In genomic region chr5:133246376-133247144, GRCh38 we compare ENCODE assay signal across 24 cellular contexts.
DNase-seq lines count a peak whose midpoint lies in the region; ATAC-seq and TF ChIP-seq lines count a peak whose summit lies in the region.
"Had no signal": no experiment of that assay in that cellular context is flagged by ENCODE, and none has a peak within 500 bp of the region (broad histone marks: within the 10 kb centered on the region; RNA-seq: fewer than 3 reads in every experiment).

No MANE protein-coding gene starts in this region.

- RAD21 ChIA-PET in HCT116 (lab: Charles Lee; ENCODE audit: low non-redundant PET in 1 of 2, low total read pairs in 2 of 2, uncharacterized antibody in 2 of 2, unreplicated experiment in 2 of 2), result interaction anchor here in 1 of 2 experiments (1.2 to 1.6 kb wide), 2 partner anchors 127 to 135 kb away, joined by 3 read pairs; no protein-coding TSS in a partner anchor

- peak overlapping the region; percentile 82 for H3K27ac ChIP-seq in HCT116 (ENCODE audit: low read depth, low read length)
- H3K27ac ChIP-seq in RWPE2 (ENCODE audit: poor library complexity, severe bottlenecking), result peak overlapping the region; percentile 67
- H3K27ac ChIP-seq in brain microvascular endothelial cell, result peak overlapping the region; percentile 34
- H3K27ac ChIP-seq: heart left ventricle, HL-60, parathyroid adenoma, upper lobe of right lung had no signal

- BruUV-seq in HCT116 (replicated peaks; lab: Mats Ljungman, UMichigan), result no TSS peak

- H3K9ac ChIP-seq in HCT116 (ENCODE audit: low read length), result peak overlapping the region; percentile 59
- H3K9ac ChIP-seq: parathyroid adenoma had no signal

- ATAC-seq in HCT116, result peak; percentile 26
- no peak for ATAC-seq in RWPE2 (ENCODE audit: low read depth)
- no peak for ATAC-seq in GM21737 (IDR thresholded peaks at IDR 0.05; ENCODE audit: unreplicated experiment)
- ATAC-seq in HG03159 (IDR thresholded peaks at IDR 0.05; ENCODE audit: unreplicated experiment), result no peak
- no peak for ATAC-seq in HG02852 (IDR thresholded peaks at IDR 0.05; ENCODE audit: unreplicated experiment)
- ATAC-seq: heart left ventricle, T-cell, upper lobe of right lung had no signal

- POLR2A ChIA-PET in HCT116 (lab: Charles Lee), result interaction anchor here (1.3 to 1.5 kb wide), 2 partner anchors 26 to 117 kb away, joined by 3 read pairs; no protein-coding TSS in a partner anchor

- no peak overlapping the region for H3K27ac Mint-ChIP-seq in HFFc6
- H3K27ac Mint-ChIP-seq: activated CD4-positive, alpha-beta memory T cell treated with anti-CD3 and anti-CD28 coated beads, Interleukin-2, amount 10 ng/mL, durations not matched to agents 7 days and 5 days; activated naive CD4-positive, alpha-beta T cell treated with anti-CD3 and anti-CD28 coated beads, Interleukin-2, amount 50 U/mL, for 24 hours; T-cell had no signal

- peak overlapping the region; percentile 81 for H2AFZ ChIP-seq in HCT116 (ENCODE audit: low read depth, low read length, poor library complexity, severe bottlenecking)
- H2AFZ ChIP-seq: parathyroid adenoma had no signal

- H3K9me2 ChIP-seq in HCT116 (ENCODE audit: insufficient read depth), result no peaks in the 10 kb centered on the region

- H3K27me3 ChIP-seq in HCT116 (ENCODE audit: insufficient read depth, low read length), result no peaks in the 10 kb centered on the region
- H3K27me3 ChIP-seq in RWPE2 (ENCODE audit: insufficient read depth, poor library complexity, severe bottlenecking), result no peaks in the 10 kb centered on the region
- no peaks in the 10 kb centered on the region for H3K27me3 ChIP-seq in brain microvascular endothelial cell (replicated peaks)
- H3K27me3 ChIP-seq: heart left ventricle, upper lobe of right lung had no signal

- no peak for DNase-seq in HCT116 (ENCODE audit: low read depth, low spot score)
- no peak for DNase-seq in RWPE2 (ENCODE audit: low spot score)
- peak; percentile 29 for DNase-seq in brain microvascular endothelial cell
- no peak for DNase-seq in HFFc6
- DNase-seq: activated CD4-positive, alpha-beta memory T cell treated with anti-CD3 and anti-CD28 coated beads, Interleukin-2, amount 10 ng/mL, durations not matched to agents 7 days and 5 days; activated CD4-positive, CD25-positive, alpha-beta regulatory T cell treated with anti-CD3 and anti-CD28 coated beads, Interleukin-2, amount 50 U/mL, for 72 hours; CD4-positive, alpha-beta memory T cell; cortex of kidney; foreskin fibroblast; HCEC 1CT; NCI-H1694 treated with DMSO at 0.1 percent for 48 hours; OCI-M1; substantia nigra; T-cell; upper lobe of right lung had no signal

- H3K4me3 ChIP-seq in HCT116 (replicated peaks in 1 of 2; ENCODE audit: low read depth in 1 of 2, low read length in 2 of 2), result peak overlapping the region; percentile 23 to 51
- H3K4me3 ChIP-seq in RWPE2 (ENCODE audit: severe bottlenecking), result no peak overlapping the region
- H3K4me3 ChIP-seq in brain microvascular endothelial cell (ENCODE audit: low read depth, low read length), result no peak overlapping the region
- H3K4me3 ChIP-seq: heart left ventricle, upper lobe of right lung had no signal

- CTCF ChIA-PET in HCT116 (lab: Charles Lee), result interaction anchor here (3.7 kb wide), 1 partner anchor 135 kb away, joined by 36 read pairs; no protein-coding TSS in a partner anchor

- TF ChIP-seq CTCF in HCT116 (IDR thresholded peaks at IDR 0.05 in 2 of 3, conservative IDR thresholded peaks at IDR 0.05 in 1 of 3; ENCODE audit: borderline replicate concordance in 1 of 3, insufficient read depth in 1 of 3, low read depth in 2 of 3, low read length in 2 of 3) (no peak), RWPE2 (IDR thresholded peaks at IDR 0.05; ENCODE audit: poor library complexity, severe bottlenecking) (no peak), brain microvascular endothelial cell (IDR thresholded peaks at IDR 0.05; ENCODE audit: low read depth, low read length, missing control alignments) (no peak), HFFc6 (IDR thresholded peaks at IDR 0.05) (no peak)

- H3K9me3 ChIP-seq in HCT116 (ENCODE audit: control insufficient read depth in 1 of 2, insufficient read depth in 1 of 2, low read depth in 1 of 2, low read length in 2 of 2), result no peaks in the 10 kb centered on the region
- no peaks in the 10 kb centered on the region for H3K9me3 ChIP-seq in RWPE2 (ENCODE audit: severe bottlenecking)
- H3K9me3 ChIP-seq: heart left ventricle, upper lobe of right lung had no signal

- H3K36me3 Mint-ChIP-seq in HFFc6 (ENCODE audit: low read depth), result no peaks in the 10 kb centered on the region
- H3K36me3 Mint-ChIP-seq: activated naive CD4-positive, alpha-beta T cell treated with anti-CD3 and anti-CD28 coated beads, Interleukin-2, amount 50 U/mL, for 24 hours; CD4-positive, alpha-beta memory T cell; T-cell had no signal

- in situ Hi-C loops in brain microvascular endothelial cell (cut with HindIII; ENCODE audit: low pct_ligation_motif_present, low sequenced_read_pairs), result no loop called here

- no peak for TF ChIP-seq POLR2A in HCT116 (IDR thresholded peaks at IDR 0.05; ENCODE audit: borderline replicate concordance, extremely low read depth, insufficient read depth, insufficient read length)

- H4K20me1 ChIP-seq in HCT116 (ENCODE audit: insufficient read depth), result no peaks in the 10 kb centered on the region

- peaks cover 16% of the 10 kb centered on the region for H3K4me1 Mint-ChIP-seq in HFFc6 (ENCODE audit: low read depth)

- peaks cover 18% of the 10 kb centered on the region for H3K27me3 Mint-ChIP-seq in HFFc6 (ENCODE audit: insufficient read depth)
- H3K27me3 Mint-ChIP-seq: activated CD4-positive, alpha-beta memory T cell treated with anti-CD3 and anti-CD28 coated beads, Interleukin-2, amount 10 ng/mL, durations not matched to agents 7 days and 5 days; activated naive CD4-positive, alpha-beta T cell treated with anti-CD3 and anti-CD28 coated beads, Interleukin-2, amount 50 U/mL, for 24 hours; activated T-helper 17 cell treated with anti-CD3 and anti-CD28 coated beads, Interleukin-2, amount 50 U/mL, for 72 hours; CD4-positive, alpha-beta memory T cell; T-cell had no signal

- H3K79me2 ChIP-seq in HCT116 (ENCODE audit: insufficient read depth, low read length), result no peaks in the 10 kb centered on the region
- H3K79me2 ChIP-seq: parathyroid adenoma had no signal

- H3K36me3 ChIP-seq in HCT116 (ENCODE audit: control insufficient read depth in 1 of 2, insufficient read depth in 2 of 2, low read length in 2 of 2), result no peaks in the 10 kb centered on the region
- H3K36me3 ChIP-seq in RWPE2 (ENCODE audit: low read depth), result no peaks in the 10 kb centered on the region
- H3K36me3 ChIP-seq in brain microvascular endothelial cell (replicated peaks), result no peaks in the 10 kb centered on the region
- H3K36me3 ChIP-seq: heart left ventricle, upper lobe of right lung had no signal

- no peak for TF ChIP-seq RAD21 in HCT116 (IDR thresholded peaks at IDR 0.05; ENCODE audit: low read depth)

- H3K4me1 ChIP-seq in HCT116 (ENCODE audit: control insufficient read depth in 1 of 2, insufficient read depth in 2 of 2, low read length in 2 of 2), result peaks cover 27 to 70% of the 10 kb centered on the region in 2 experiments
- peaks cover 29% of the 10 kb centered on the region for H3K4me1 ChIP-seq in RWPE2 (ENCODE audit: insufficient read depth, poor library complexity, severe bottlenecking)

- no peak overlapping the region for H3K4me3 Mint-ChIP-seq in HFFc6
- H3K4me3 Mint-ChIP-seq: activated CD4-positive, alpha-beta memory T cell treated with anti-CD3 and anti-CD28 coated beads, Interleukin-2, amount 10 ng/mL, durations not matched to agents 7 days and 5 days; activated naive CD4-positive, alpha-beta T cell treated with anti-CD3 and anti-CD28 coated beads, Interleukin-2, amount 50 U/mL, for 24 hours; activated T-helper 17 cell treated with anti-CD3 and anti-CD28 coated beads, Interleukin-2, amount 50 U/mL, for 72 hours; CD4-positive, alpha-beta memory T cell; neural crest cell; T-cell had no signal

- peak overlapping the region; percentile 80 for H3K4me2 ChIP-seq in HCT116 (ENCODE audit: low read length)

- H3K9me3 Mint-ChIP-seq in HFFc6, result no peaks in the 10 kb centered on the region
- H3K9me3 Mint-ChIP-seq: activated CD4-positive, alpha-beta memory T cell treated with anti-CD3 and anti-CD28 coated beads, Interleukin-2, amount 10 ng/mL, durations not matched to agents 7 days and 5 days; activated naive CD4-positive, alpha-beta T cell treated with anti-CD3 and anti-CD28 coated beads, Interleukin-2, amount 50 U/mL, for 24 hours; activated T-helper 17 cell treated with anti-CD3 and anti-CD28 coated beads, Interleukin-2, amount 50 U/mL, for 72 hours; CD4-positive, alpha-beta memory T cell; neural crest cell; T-cell had no signal

- intact Hi-C loops in HCT116 (cut with micrococcal nuclease), result loop anchor here (5.0 to 10.0 kb wide), 2 partner anchors 119 to 862 kb away; no protein-coding TSS in a partner anchor

TF ChIP-seq in HCT116, 20 proteins besides CTCF, POLR2A, EP300 and RAD21 (continues in another document):
- TF ChIP-seq, protein P1, sequence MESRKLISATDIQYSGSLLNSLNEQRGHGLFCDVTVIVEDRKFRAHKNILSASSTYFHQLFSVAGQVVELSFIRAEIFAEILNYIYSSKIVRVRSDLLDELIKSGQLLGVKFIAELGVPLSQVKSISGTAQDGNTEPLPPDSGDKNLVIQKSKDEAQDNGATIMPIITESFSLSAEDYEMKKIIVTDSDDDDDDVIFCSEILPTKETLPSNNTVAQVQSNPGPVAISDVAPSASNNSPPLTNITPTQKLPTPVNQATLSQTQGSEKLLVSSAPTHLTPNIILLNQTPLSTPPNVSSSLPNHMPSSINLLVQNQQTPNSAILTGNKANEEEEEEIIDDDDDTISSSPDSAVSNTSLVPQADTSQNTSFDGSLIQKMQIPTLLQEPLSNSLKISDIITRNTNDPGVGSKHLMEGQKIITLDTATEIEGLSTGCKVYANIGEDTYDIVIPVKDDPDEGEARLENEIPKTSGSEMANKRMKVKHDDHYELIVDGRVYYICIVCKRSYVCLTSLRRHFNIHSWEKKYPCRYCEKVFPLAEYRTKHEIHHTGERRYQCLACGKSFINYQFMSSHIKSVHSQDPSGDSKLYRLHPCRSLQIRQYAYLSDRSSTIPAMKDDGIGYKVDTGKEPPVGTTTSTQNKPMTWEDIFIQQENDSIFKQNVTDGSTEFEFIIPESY (IDR thresholded peaks at IDR 0.05; ENCODE audit: extremely low read depth, insufficient replicate concordance, low read length), result no peak
- TF ChIP-seq, protein P2, sequence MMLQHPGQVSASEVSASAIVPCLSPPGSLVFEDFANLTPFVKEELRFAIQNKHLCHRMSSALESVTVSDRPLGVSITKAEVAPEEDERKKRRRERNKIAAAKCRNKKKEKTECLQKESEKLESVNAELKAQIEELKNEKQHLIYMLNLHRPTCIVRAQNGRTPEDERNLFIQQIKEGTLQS (IDR thresholded peaks at IDR 0.05), result no peak
- TF ChIP-seq TCF7L2 (IDR thresholded peaks at IDR 0.05; ENCODE audit: borderline replicate concordance, extremely low read depth, insufficient read depth, insufficient read length), result no peak
- TF ChIP-seq YY1 (IDR thresholded peaks at IDR 0.05; ENCODE audit: extremely low read depth, insufficient replicate concordance, low read depth, low read length), result no peak
- no peak for TF ChIP-seq FOSL1 (IDR thresholded peaks at IDR 0.05; ENCODE audit: low read depth)
- no peak for TF ChIP-seq SIN3A (IDR thresholded peaks at IDR 0.05; ENCODE audit: low read depth)
- no peak for TF ChIP-seq CEBPB (IDR thresholded peaks at IDR 0.05; ENCODE audit: low read depth)
- no peak for TF ChIP-seq ZNF274 (IDR thresholded peaks at IDR 0.05; ENCODE audit: low read depth, low read length)

Comparison
In these comparisons a context has a peak if more than half of its experiments do, and no peak if none do; other contexts are left out.
1. H3K4me3 ChIP-seq: peak in HCT116 (2 of 2); none in RWPE2 (single experiment) and brain microvascular endothelial cell (single experiment).
2. Peak in every context shown above with its lines, with median percentiles within 50 percentile points of each other: H3K27ac ChIP-seq.